Comparison of ENCODE assay signal across 26 cellular contexts in genomic region chr20:50271201-50271600, GRCh38.
A peak's percentile ranks its signal among the peaks of the same experiment; 100 is the strongest.
DNase-seq lines count a peak whose midpoint lies in the region; ATAC-seq, FAIRE-seq and TF ChIP-seq lines count a peak whose summit lies in the region.
"Had no signal": no experiment of that assay in that cellular context is flagged by ENCODE, and none has a peak within 500 bp of the region (broad histone marks: within the 10 kb centered on the region; RNA-seq: fewer than 3 reads in every experiment).

No MANE protein-coding gene starts in this region.

- in situ Hi-C loops in HepG2 (cut with HindIII; ENCODE audit: extremely low pct_ligation_motif_present, low pct_unique_long_range_greater_than_20kb): loop anchor here (5.0 kb wide), 1 partner anchor 79 kb away; the partner anchor contains the start of gene CEBPB

- TF ChIP-seq RAD21 in HepG2 (CRISPR knock-in tag; IDR thresholded peaks at IDR 0.05): no peak

- no peak overlapping the region for H2BK5ac ChIP-seq in mesenchymal stem cell (ENCODE audit: low read depth, low read length, poor library complexity, severe bottlenecking)

- H3K4me2 ChIP-seq in HepG2 (ENCODE audit: low read depth, low read length) (no peak overlapping the region), mesenchymal stem cell (ENCODE audit: low read length, poor library complexity, severe bottlenecking) (no peak overlapping the region)

- CTCF ChIA-PET in HepG2 (lab: Yijun Ruan, JAX; ENCODE audit: low intra/inter-chr PET ratio, low total read pairs): no interaction called here

- H3K4me1 ChIP-seq in HepG2 (ENCODE audit: insufficient read depth, low read length) (peaks cover 100% of the 10 kb centered on the region), right lobe of liver (peaks cover 0 to 23% (median 8%) of the 10 kb centered on the region in 4 donors), mesenchymal stem cell (ENCODE audit: control insufficient read depth, insufficient read depth, low read depth, low read length) (peaks cover 6% of the 10 kb centered on the region), upper lobe of right lung (peaks cover 50% of the 10 kb centered on the region), foreskin keratinocyte (peaks cover 7% of the 10 kb centered on the region)

- H3K4me3 ChIP-seq in HepG2 (replicated peaks in 1 of 3; ENCODE audit: insufficient read depth in 1 of 3, low read depth in 2 of 3, low read length in 3 of 3) (no peak overlapping the region), right lobe of liver (no peak overlapping the region), mesenchymal stem cell (ENCODE audit: insufficient read depth in 1 of 2, low read depth in 1 of 2, low read length in 2 of 2) (no peak overlapping the region), upper lobe of right lung (no peak overlapping the region)
- H3K4me3 ChIP-seq: GM12878, thoracic aorta had no signal

- H3K27me3 ChIP-seq in HepG2 (ENCODE audit: control insufficient read depth in 1 of 2, insufficient read depth in 2 of 2, low read length in 2 of 2): peaks cover 0 to 3% of the 10 kb centered on the region in 2 experiments; a peak in 2 of 5 replicates
- H3K27me3 ChIP-seq in right lobe of liver: no peaks in the 10 kb centered on the region
- no peaks in the 10 kb centered on the region for H3K27me3 ChIP-seq in mesenchymal stem cell (ENCODE audit: control insufficient read depth in 1 of 2, insufficient read depth in 1 of 2, low read length in 2 of 2)
- H3K27me3 ChIP-seq in upper lobe of right lung: no peaks in the 10 kb centered on the region
- H3K27me3 ChIP-seq in foreskin keratinocyte: no peaks in the 10 kb centered on the region

- WGBS in HepG2 (ENCODE audit: low lambda C conversion rate): 55% methylated on average over 6 of the region's 6 CpGs
- 46% methylated on average over 3 of the region's 6 CpGs for WGBS in right lobe of liver (ENCODE audit: insufficient coverage, low coverage, low lambda C conversion rate, missing lambda C conversion rate)
- 95% methylated on average over 3 of the region's 6 CpGs for WGBS in mesenchymal stem cell

- no peaks in the 10 kb centered on the region for H3K79me1 ChIP-seq in mesenchymal stem cell (replicated peaks; ENCODE audit: low read length, poor library complexity, severe bottlenecking)

- H4K91ac ChIP-seq in mesenchymal stem cell (ENCODE audit: low read length): peak overlapping the region; percentile 25

- H3K36me3 ChIP-seq in HepG2 (replicated peaks in 1 of 2; ENCODE audit: control insufficient read depth in 1 of 2, insufficient read depth in 2 of 2, low read length in 2 of 2) (no peaks in the 10 kb centered on the region), right lobe of liver (no peaks in the 10 kb centered on the region), mesenchymal stem cell (ENCODE audit: control insufficient read depth in 1 of 2, insufficient read depth in 2 of 2, low read depth in 1 of 2, low read length in 2 of 2) (no peaks in the 10 kb centered on the region), upper lobe of right lung (no peaks in the 10 kb centered on the region)
- H3K36me3 ChIP-seq: thoracic aorta had no signal

- H2BK120ac ChIP-seq in mesenchymal stem cell (ENCODE audit: low read depth, low read length): no peak overlapping the region

- no peak for FAIRE-seq in HepG2 (lab: Jason Lieb, UNC)
- FAIRE-seq: bronchial epithelial cell, colon, GM12878, H54, islet of Langerhans had no signal

- intact Hi-C loops in HepG2 (cut with micrococcal nuclease; ENCODE audit: unreplicated experiment): loop anchor here (5.0 kb wide), 1 partner anchor 36 kb away; no protein-coding TSS in a partner anchor
- intact Hi-C loops in right lobe of liver (cut with DNase I): no loop called here
- intact Hi-C loops in upper lobe of right lung (cut with DNase I): loop anchor here (10.0 kb wide), 1 partner anchor 104 kb away; no protein-coding TSS in a partner anchor

- no peak overlapping the region for H2BK15ac ChIP-seq in mesenchymal stem cell (ENCODE audit: low read depth, poor library complexity, severe bottlenecking)

- peak overlapping the region; percentile 12 to 28 for H3K18ac ChIP-seq in mesenchymal stem cell (ENCODE audit: low read depth in 1 of 2, low read length in 2 of 2)

- no peaks in the 10 kb centered on the region for H3K9me3 ChIP-seq in HepG2 (ENCODE audit: low read length)
- H3K9me3 ChIP-seq in right lobe of liver: no peaks in the 10 kb centered on the region
- H3K9me3 ChIP-seq in mesenchymal stem cell (ENCODE audit: control insufficient read depth, low read length): no peaks in the 10 kb centered on the region
- no peaks in the 10 kb centered on the region for H3K9me3 ChIP-seq in upper lobe of right lung
- H3K9me3 ChIP-seq: thoracic aorta had no signal

- peak overlapping the region; percentile 44 to 46 for H3K4ac ChIP-seq in mesenchymal stem cell (ENCODE audit: low read depth in 1 of 2, low read length in 2 of 2)

- DNase-seq in HepG2 (ENCODE audit: low spot score) (no peak), right lobe of liver (no peak), UCSD-AML1 (lab: John Stamatoyannopoulos, UW; ENCODE audit: unreplicated experiment) (peak; percentile 45), mesenchymal stem cell (no peak), upper lobe of right lung (no peak), foreskin keratinocyte (no peak)
- DNase-seq in effector CD8-positive, alpha-beta T cell (lab: John Stamatoyannopoulos, UW): no peak
- DNase-seq: activated CD4-positive, alpha-beta T cell treated with anti-CD3 and anti-CD28 coated beads, Interleukin-2, amount 10 ng/mL, durations not matched to agents 24 days and 14 days; activated effector memory CD4-positive, alpha-beta T cell treated with Interleukin-2 at 50 U/mL for 16 hours; activated T-cell treated with anti-CD3 and anti-CD28 coated beads, Interleukin-2, amount 50 U/mL, for 1 hour; erythroblast; naive thymus-derived CD8-positive, alpha-beta T cell; NCI-H1048; NCI-H1694; SHP77; stimulated activated naive CD4-positive, alpha-beta T cell treated with Interleukin-2 at 50 U/mL for 16 hours; T1000 had no signal

- no peak for TF ChIP-seq CTCF in HepG2 (CRISPR knock-in tag; IDR thresholded peaks at IDR 0.05)
- TF ChIP-seq CTCF in right lobe of liver (IDR thresholded peaks at IDR 0.05): no peak
- TF ChIP-seq CTCF in upper lobe of right lung (IDR thresholded peaks at IDR 0.05): no peak
- no peak for TF ChIP-seq CTCF in foreskin keratinocyte (conservative IDR thresholded peaks at IDR 0.05)

- H3K79me2 ChIP-seq in HepG2 (ENCODE audit: insufficient read depth, low read length): no peaks in the 10 kb centered on the region

- TF ChIP-seq EP300 in HepG2 (IDR thresholded peaks at IDR 0.05; ENCODE audit: low read depth in 2 of 2, low read length in 2 of 2) (no peak), HepG2 (CRISPR knock-in tag; IDR thresholded peaks at IDR 0.05; ENCODE audit: borderline replicate concordance) (no peak)

- TF ChIP-seq POLR2A in HepG2 (IDR thresholded peaks at IDR 0.05; ENCODE audit: insufficient read depth in 1 of 2, low read depth in 2 of 2, low read length in 2 of 2): no peak
- no peak for TF ChIP-seq POLR2A in right lobe of liver (IDR thresholded peaks at IDR 0.05)

- H4K20me1 ChIP-seq in HepG2 (ENCODE audit: insufficient read depth, low read length): no peaks in the 10 kb centered on the region

- H2AFZ ChIP-seq in HepG2 (ENCODE audit: low read length) (no peak overlapping the region), mesenchymal stem cell (ENCODE audit: low read depth, low read length) (no peak overlapping the region)

- no peak overlapping the region for H3K14ac ChIP-seq in mesenchymal stem cell (ENCODE audit: low read length in 2 of 2)

- H3K23ac ChIP-seq in mesenchymal stem cell (ENCODE audit: low read length in 2 of 2): no peak overlapping the region

- H2AK5ac ChIP-seq in mesenchymal stem cell (ENCODE audit: low read length, severe bottlenecking): no peak overlapping the region

- no peak for ATAC-seq in HepG2
- no peak for ATAC-seq in right lobe of liver
- no peak for ATAC-seq in upper lobe of right lung
- ATAC-seq in GM18909 (IDR thresholded peaks at IDR 0.05; ENCODE audit: poor library complexity, unreplicated experiment): no peak
- no peak for ATAC-seq in foreskin keratinocyte
- ATAC-seq: activated naive CD4-positive, alpha-beta T cell treated with anti-CD3 and anti-CD28 coated beads, Interleukin-2, amount 50 U/mL, for 72 hours; GM12878; naive thymus-derived CD8-positive, alpha-beta T cell; Panc1 had no signal

- H2BK12ac ChIP-seq in mesenchymal stem cell (ENCODE audit: low read length in 2 of 2): peak overlapping the region in 1 of 2 experiments; percentile 7

- no TSS peak for BruUV-seq in HepG2 (replicated peaks; lab: Mats Ljungman, UMichigan)

- H3K9ac ChIP-seq in HepG2 (ENCODE audit: insufficient read depth, low read depth, low read length) (no peak overlapping the region), mesenchymal stem cell (ENCODE audit: low read length) (no peak overlapping the region)

- POLR2A ChIA-PET in HepG2 (lab: Yijun Ruan, JAX): no interaction called here

- no peak overlapping the region for H4K8ac ChIP-seq in mesenchymal stem cell (ENCODE audit: low read length)

- no peak overlapping the region for H3K27ac ChIP-seq in HepG2 (ENCODE audit: extremely low read length, insufficient read depth, low read length)
- H3K27ac ChIP-seq in right lobe of liver: peak overlapping the region in 1 of 3 donors; percentile 47
- no peak overlapping the region for H3K27ac ChIP-seq in mesenchymal stem cell (ENCODE audit: low read length, poor library complexity, severe bottlenecking)
- peak overlapping the region; percentile 47 for H3K27ac ChIP-seq in upper lobe of right lung
- no peak overlapping the region for H3K27ac ChIP-seq in foreskin keratinocyte
- H3K27ac ChIP-seq: thoracic aorta had no signal

TF ChIP-seq in HepG2, 621 proteins besides CTCF, POLR2A, EP300 and RAD21 (continues in another document):
- TF ChIP-seq MYC (CRISPR knock-in tag; IDR thresholded peaks at IDR 0.05; ENCODE audit: borderline replicate concordance) (no peak), SIX4 (CRISPR knock-in tag; IDR thresholded peaks at IDR 0.05) (no peak), FOXJ3 (CRISPR knock-in tag; IDR thresholded peaks at IDR 0.05; ENCODE audit: borderline replicate concordance) (no peak)

Comparison
In these comparisons a context has a peak if more than half of its experiments do, and no peak if none do; other contexts are left out.
1. intact Hi-C loops: an anchor here in HepG2 (5.0 kb wide) and upper lobe of right lung (10.0 kb wide); none called in right lobe of liver.